ENCODE assay signal across 1 cellular context in the genomic region with DNA sequence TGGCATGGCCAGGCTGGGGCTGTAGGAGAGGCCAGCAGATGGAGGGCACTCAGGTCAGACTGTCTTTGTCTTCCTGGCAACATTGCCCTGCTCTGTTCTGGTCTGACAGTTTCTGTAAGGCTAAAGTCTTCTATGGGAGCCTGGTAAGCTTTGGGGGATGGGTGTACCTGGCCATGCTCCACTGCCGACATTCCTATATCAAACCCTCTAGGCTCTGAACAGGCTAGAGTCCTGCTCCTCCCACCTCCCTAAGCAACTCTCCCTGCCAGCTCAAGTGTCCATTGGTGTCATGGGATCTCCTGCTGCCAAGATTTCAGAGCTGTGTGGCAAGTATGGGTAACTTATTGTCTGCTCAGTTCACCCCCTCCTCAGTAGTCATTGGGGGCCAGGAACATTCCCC.
TF ChIP-seq lines count a peak whose summit lies in the region.

No MANE protein-coding gene starts in this region.

TF ChIP-seq in WTC11, 78 proteins besides CTCF, POLR2A, EP300 and RAD21 (continued from another document):
- TF ChIP-seq, protein P1, sequence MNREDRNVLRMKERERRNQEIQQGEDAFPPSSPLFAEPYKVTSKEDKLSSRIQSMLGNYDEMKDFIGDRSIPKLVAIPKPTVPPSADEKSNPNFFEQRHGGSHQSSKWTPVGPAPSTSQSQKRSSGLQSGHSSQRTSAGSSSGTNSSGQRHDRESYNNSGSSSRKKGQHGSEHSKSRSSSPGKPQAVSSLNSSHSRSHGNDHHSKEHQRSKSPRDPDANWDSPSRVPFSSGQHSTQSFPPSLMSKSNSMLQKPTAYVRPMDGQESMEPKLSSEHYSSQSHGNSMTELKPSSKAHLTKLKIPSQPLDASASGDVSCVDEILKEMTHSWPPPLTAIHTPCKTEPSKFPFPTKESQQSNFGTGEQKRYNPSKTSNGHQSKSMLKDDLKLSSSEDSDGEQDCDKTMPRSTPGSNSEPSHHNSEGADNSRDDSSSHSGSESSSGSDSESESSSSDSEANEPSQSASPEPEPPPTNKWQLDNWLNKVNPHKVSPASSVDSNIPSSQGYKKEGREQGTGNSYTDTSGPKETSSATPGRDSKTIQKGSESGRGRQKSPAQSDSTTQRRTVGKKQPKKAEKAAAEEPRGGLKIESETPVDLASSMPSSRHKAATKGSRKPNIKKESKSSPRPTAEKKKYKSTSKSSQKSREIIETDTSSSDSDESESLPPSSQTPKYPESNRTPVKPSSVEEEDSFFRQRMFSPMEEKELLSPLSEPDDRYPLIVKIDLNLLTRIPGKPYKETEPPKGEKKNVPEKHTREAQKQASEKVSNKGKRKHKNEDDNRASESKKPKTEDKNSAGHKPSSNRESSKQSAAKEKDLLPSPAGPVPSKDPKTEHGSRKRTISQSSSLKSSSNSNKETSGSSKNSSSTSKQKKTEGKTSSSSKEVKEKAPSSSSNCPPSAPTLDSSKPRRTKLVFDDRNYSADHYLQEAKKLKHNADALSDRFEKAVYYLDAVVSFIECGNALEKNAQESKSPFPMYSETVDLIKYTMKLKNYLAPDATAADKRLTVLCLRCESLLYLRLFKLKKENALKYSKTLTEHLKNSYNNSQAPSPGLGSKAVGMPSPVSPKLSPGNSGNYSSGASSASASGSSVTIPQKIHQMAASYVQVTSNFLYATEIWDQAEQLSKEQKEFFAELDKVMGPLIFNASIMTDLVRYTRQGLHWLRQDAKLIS (CRISPR knock-in tag; IDR thresholded peaks at IDR 0.05; ENCODE audit: borderline replicate concordance) = no peak
- TF ChIP-seq CBFB (CRISPR knock-in tag; IDR thresholded peaks at IDR 0.05; ENCODE audit: low read depth) = no peak
- TF ChIP-seq, protein P2, sequence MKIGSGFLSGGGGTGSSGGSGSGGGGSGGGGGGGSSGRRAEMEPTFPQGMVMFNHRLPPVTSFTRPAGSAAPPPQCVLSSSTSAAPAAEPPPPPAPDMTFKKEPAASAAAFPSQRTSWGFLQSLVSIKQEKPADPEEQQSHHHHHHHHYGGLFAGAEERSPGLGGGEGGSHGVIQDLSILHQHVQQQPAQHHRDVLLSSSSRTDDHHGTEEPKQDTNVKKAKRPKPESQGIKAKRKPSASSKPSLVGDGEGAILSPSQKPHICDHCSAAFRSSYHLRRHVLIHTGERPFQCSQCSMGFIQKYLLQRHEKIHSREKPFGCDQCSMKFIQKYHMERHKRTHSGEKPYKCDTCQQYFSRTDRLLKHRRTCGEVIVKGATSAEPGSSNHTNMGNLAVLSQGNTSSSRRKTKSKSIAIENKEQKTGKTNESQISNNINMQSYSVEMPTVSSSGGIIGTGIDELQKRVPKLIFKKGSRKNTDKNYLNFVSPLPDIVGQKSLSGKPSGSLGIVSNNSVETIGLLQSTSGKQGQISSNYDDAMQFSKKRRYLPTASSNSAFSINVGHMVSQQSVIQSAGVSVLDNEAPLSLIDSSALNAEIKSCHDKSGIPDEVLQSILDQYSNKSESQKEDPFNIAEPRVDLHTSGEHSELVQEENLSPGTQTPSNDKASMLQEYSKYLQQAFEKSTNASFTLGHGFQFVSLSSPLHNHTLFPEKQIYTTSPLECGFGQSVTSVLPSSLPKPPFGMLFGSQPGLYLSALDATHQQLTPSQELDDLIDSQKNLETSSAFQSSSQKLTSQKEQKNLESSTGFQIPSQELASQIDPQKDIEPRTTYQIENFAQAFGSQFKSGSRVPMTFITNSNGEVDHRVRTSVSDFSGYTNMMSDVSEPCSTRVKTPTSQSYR (CRISPR knock-in tag; IDR thresholded peaks at IDR 0.05) = no peak
- TF ChIP-seq ZNF416 (CRISPR knock-in tag; IDR thresholded peaks at IDR 0.05) = no peak
- TF ChIP-seq ZNF263 (CRISPR knock-in tag; IDR thresholded peaks at IDR 0.05; ENCODE audit: low read depth) = no peak
- TF ChIP-seq, protein P3, sequence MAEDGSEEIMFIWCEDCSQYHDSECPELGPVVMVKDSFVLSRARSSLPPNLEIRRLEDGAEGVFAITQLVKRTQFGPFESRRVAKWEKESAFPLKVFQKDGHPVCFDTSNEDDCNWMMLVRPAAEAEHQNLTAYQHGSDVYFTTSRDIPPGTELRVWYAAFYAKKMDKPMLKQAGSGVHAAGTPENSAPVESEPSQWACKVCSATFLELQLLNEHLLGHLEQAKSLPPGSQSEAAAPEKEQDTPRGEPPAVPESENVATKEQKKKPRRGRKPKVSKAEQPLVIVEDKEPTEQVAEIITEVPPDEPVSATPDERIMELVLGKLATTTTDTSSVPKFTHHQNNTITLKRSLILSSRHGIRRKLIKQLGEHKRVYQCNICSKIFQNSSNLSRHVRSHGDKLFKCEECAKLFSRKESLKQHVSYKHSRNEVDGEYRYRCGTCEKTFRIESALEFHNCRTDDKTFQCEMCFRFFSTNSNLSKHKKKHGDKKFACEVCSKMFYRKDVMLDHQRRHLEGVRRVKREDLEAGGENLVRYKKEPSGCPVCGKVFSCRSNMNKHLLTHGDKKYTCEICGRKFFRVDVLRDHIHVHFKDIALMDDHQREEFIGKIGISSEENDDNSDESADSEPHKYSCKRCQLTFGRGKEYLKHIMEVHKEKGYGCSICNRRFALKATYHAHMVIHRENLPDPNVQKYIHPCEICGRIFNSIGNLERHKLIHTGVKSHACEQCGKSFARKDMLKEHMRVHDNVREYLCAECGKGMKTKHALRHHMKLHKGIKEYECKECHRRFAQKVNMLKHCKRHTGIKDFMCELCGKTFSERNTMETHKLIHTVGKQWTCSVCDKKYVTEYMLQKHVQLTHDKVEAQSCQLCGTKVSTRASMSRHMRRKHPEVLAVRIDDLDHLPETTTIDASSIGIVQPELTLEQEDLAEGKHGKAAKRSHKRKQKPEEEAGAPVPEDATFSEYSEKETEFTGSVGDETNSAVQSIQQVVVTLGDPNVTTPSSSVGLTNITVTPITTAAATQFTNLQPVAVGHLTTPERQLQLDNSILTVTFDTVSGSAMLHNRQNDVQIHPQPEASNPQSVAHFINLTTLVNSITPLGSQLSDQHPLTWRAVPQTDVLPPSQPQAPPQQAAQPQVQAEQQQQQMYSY (CRISPR knock-in tag; IDR thresholded peaks at IDR 0.05) = no peak
- TF ChIP-seq JUN (CRISPR knock-in tag; IDR thresholded peaks at IDR 0.05) = no peak
